18 cellular contexts compared by ENCODE assay signal in genomic region chr10:11687779-11688447, GRCh38. TPM values are rescaled to one million over a fixed set of nuclear protein-coding genes. Genes with fewer than 3 reads are reported as not detected.
DNase-seq lines count a peak whose midpoint lies in the region; ATAC-seq lines count a peak whose summit lies in the region.
"Had no signal": no experiment of that assay in that cellular context is flagged by ENCODE, and none has a peak within 500 bp of the region (broad histone marks: within the 10 kb centered on the region; RNA-seq: fewer than 3 reads in every experiment).

No MANE protein-coding gene starts in this region.

- no peak overlapping the region for H3K9ac ChIP-seq in trophoblast cell (ENCODE audit: low read length)
- H3K9ac ChIP-seq: parathyroid adenoma had no signal

- ATAC-seq in GM21576 (IDR thresholded peaks at IDR 0.05; ENCODE audit: unreplicated experiment) = no peak
- no peak for ATAC-seq in naive thymus-derived CD8-positive, alpha-beta T cell
- ATAC-seq: activated CD8-positive, alpha-beta T cell treated with anti-CD3 and anti-CD28 coated beads, Interleukin-2, amount 10 ng/mL, durations not matched to agents 7 days and 5 days; gastroesophageal sphincter; GM12878 had no signal

- POLR2A ChIA-PET in naive thymus-derived CD8-positive, alpha-beta T cell (lab: Charles Lee) = no interaction called here

- no peak overlapping the region for H4K12ac ChIP-seq in trophoblast cell (ENCODE audit: low read depth, low read length)

- H2BK5ac ChIP-seq in trophoblast cell (ENCODE audit: low read depth, low read length, poor library complexity) = peak overlapping the region; percentile 7

- no peak overlapping the region for H3K4me3 ChIP-seq in trophoblast cell (ENCODE audit: low read depth, low read length)
- H3K4me3 ChIP-seq: gastroesophageal sphincter, GM12878, tibial artery had no signal

- H3K27ac ChIP-seq in trophoblast cell (ENCODE audit: low read depth, low read length) (peak overlapping the region; percentile 85), substantia nigra (ENCODE audit: low read depth, low read length, poor library complexity, severe bottlenecking) (no peak overlapping the region)
- H3K27ac ChIP-seq: gastroesophageal sphincter, parathyroid adenoma, tibial artery had no signal

- H3K27me3 Mint-ChIP-seq in naive thymus-derived CD8-positive, alpha-beta T cell = no peaks in the 10 kb centered on the region
- H3K27me3 Mint-ChIP-seq: IgD-negative memory B cell had no signal

- H3K23ac ChIP-seq in trophoblast cell (ENCODE audit: low read length) = no peak overlapping the region

- no peaks in the 10 kb centered on the region for H3K9me3 ChIP-seq in trophoblast cell (ENCODE audit: insufficient read depth, low read depth, low read length)
- H3K9me3 ChIP-seq: gastroesophageal sphincter, tibial artery had no signal

- peaks cover 37 to 63% (median 58%) of the 10 kb centered on the region in 4 donors for H3K4me1 Mint-ChIP-seq in naive thymus-derived CD8-positive, alpha-beta T cell

- H4K8ac ChIP-seq in trophoblast cell (ENCODE audit: low read depth, low read length) = peak overlapping the region; percentile 1

- H2AFZ ChIP-seq in trophoblast cell (ENCODE audit: insufficient read depth, low read length, poor library complexity) = no peak overlapping the region
- H2AFZ ChIP-seq: parathyroid adenoma had no signal

- DNase-seq in COLO668 (lab: John Stamatoyannopoulos, UW; ENCODE audit: unreplicated experiment) = peak; percentile 4
- DNase-seq in NCI-H2029 treated with DMSO at 0.1 percent for 48 hours (lab: John Stamatoyannopoulos, UW) = peak; percentile 13
- DNase-seq in dermis blood vessel endothelial cell = peak; percentile 19
- DNase-seq in trophoblast cell = peak; percentile 90
- no peak for DNase-seq in NCI-H526 treated with DMSO at 0.1 percent for 48 hours (lab: John Stamatoyannopoulos, UW)
- DNase-seq in substantia nigra (lab: John Stamatoyannopoulos, UW) = no peak
- no peak for DNase-seq in naive thymus-derived CD8-positive, alpha-beta T cell
- DNase-seq: activated CD8-positive, alpha-beta T cell treated with anti-CD3 and anti-CD28 coated beads, Interleukin-2, amount 10 ng/mL, durations not matched to agents 7 days and 5 days; NCI-H146; SHP77 treated with DMSO at 0.1 percent for 48 hours; stimulated activated CD4-positive, alpha-beta T cell treated with anti-CD3 and anti-CD28 coated beads, Interleukin-15, amount 100 ng/mL, for 24 hours; tibial artery had no signal

- peaks cover 34% of the 10 kb centered on the region for H3K79me1 ChIP-seq in trophoblast cell (ENCODE audit: low read length)

- peak overlapping the region in 4 of 10 donors; percentile 15 to 41 (median 26) for H3K4me3 Mint-ChIP-seq in naive thymus-derived CD8-positive, alpha-beta T cell
- H3K4me3 Mint-ChIP-seq: activated CD8-positive, alpha-beta T cell treated with anti-CD3 and anti-CD28 coated beads, Interleukin-2, amount 10 ng/mL, durations not matched to agents 7 days and 5 days had no signal

- H2BK120ac ChIP-seq in trophoblast cell (ENCODE audit: insufficient read depth, low read length, poor library complexity) = peak overlapping the region; percentile 56

- H3K27ac Mint-ChIP-seq in naive thymus-derived CD8-positive, alpha-beta T cell = peak overlapping the region in 3 of 10 donors; percentile 21 to 86 (median 80)
- H3K27ac Mint-ChIP-seq: activated CD8-positive, alpha-beta T cell treated with anti-CD3 and anti-CD28 coated beads, Interleukin-2, amount 10 ng/mL, durations not matched to agents 7 days and 5 days; activated T-helper 2 cell treated with anti-CD3 and anti-CD28 coated beads, Interferon-gamma antibody, Interleukin-2, Interleukin-4, amounts not matched to agents 10 μg/mL and 5 μg/mL and 100 μg/mL, durations not matched to agents 14 hours and 24 hours and 36 hours had no signal

- peak overlapping the region; percentile 40 for H3K18ac ChIP-seq in trophoblast cell (ENCODE audit: low read length)

- H3K36me3 ChIP-seq in trophoblast cell (ENCODE audit: control insufficient read depth in 1 of 2, insufficient read depth in 2 of 2, low read length in 2 of 2) = no peaks in the 10 kb centered on the region
- H3K36me3 ChIP-seq: gastroesophageal sphincter, tibial artery had no signal

- peak overlapping the region; percentile 24 for H3K4ac ChIP-seq in trophoblast cell (ENCODE audit: low read depth, low read length)

- H3K14ac ChIP-seq in trophoblast cell (ENCODE audit: low read length) = peak overlapping the region; percentile 51

- no peaks in the 10 kb centered on the region for H3K36me3 Mint-ChIP-seq in naive thymus-derived CD8-positive, alpha-beta T cell
- H3K36me3 Mint-ChIP-seq: IgD-negative memory B cell had no signal

- H2BK12ac ChIP-seq in trophoblast cell (ENCODE audit: low read length) = peak overlapping the region; percentile 77

- peak overlapping the region; percentile 82 for H4K91ac ChIP-seq in trophoblast cell (ENCODE audit: low read depth, low read length)

- no peaks in the 10 kb centered on the region for H3K9me3 Mint-ChIP-seq in naive thymus-derived CD8-positive, alpha-beta T cell
- H3K9me3 Mint-ChIP-seq: activated T-helper 2 cell treated with anti-CD3 and anti-CD28 coated beads, Interferon-gamma antibody, Interleukin-2, Interleukin-4, amounts not matched to agents 10 μg/mL and 5 μg/mL and 100 μg/mL, durations not matched to agents 14 hours and 24 hours and 36 hours; IgD-negative memory B cell had no signal

- H3K4me1 ChIP-seq in trophoblast cell (ENCODE audit: control insufficient read depth in 1 of 2, insufficient read depth in 2 of 2, low read length in 2 of 2) = peaks cover 43 to 44% of the 10 kb centered on the region in 2 experiments
- H3K4me1 ChIP-seq: parathyroid adenoma had no signal

- H3K4me2 ChIP-seq in trophoblast cell (ENCODE audit: low read length) = peak overlapping the region; percentile 14

- peak overlapping the region; percentile 40 for H2AK5ac ChIP-seq in trophoblast cell (ENCODE audit: low read length)

- no CpG with 5 or more reads among the region's 8 CpGs for WGBS in trophoblast cell (ENCODE audit: extremely low coverage, insufficient coverage, insufficient read length)

- peaks cover 2% of the 10 kb centered on the region for H3K79me2 ChIP-seq in trophoblast cell (ENCODE audit: control insufficient read depth, insufficient read depth, low read length, poor library complexity)
- H3K79me2 ChIP-seq: parathyroid adenoma had no signal

- no peaks in the 10 kb centered on the region for H3K27me3 ChIP-seq in trophoblast cell (ENCODE audit: insufficient read depth, low read length)
- H3K27me3 ChIP-seq: gastroesophageal sphincter had no signal

RNA-seq across cellular contexts. Expression of gene ECHDC3, which starts 54.3 kb away (rescaled TPM):
- 17.4 and 26.0 TPM in 2 replicates for total RNA-seq in dermis blood vessel endothelial cell
- 2.5 and 2.8 TPM in 2 replicates for polyA plus RNA-seq in trophoblast cell (2013)
- total RNA-seq in naive thymus-derived CD8-positive, alpha-beta T cell = under 1 TPM; 0.65 to 0.74 TPM
- 1 to 10 TPM in 1 of 3 donors, under 1 TPM in 2; 0.14 to 1.7 (median 0.55) TPM for polyA plus RNA-seq in naive thymus-derived CD8-positive, alpha-beta T cell
- total RNA-seq: activated T-helper 2 cell treated with anti-CD3 and anti-CD28 coated beads, Interferon-gamma antibody, Interleukin-2, Interleukin-4, amounts not matched to agents 10 μg/mL and 5 μg/mL and 100 μg/mL, durations not matched to agents 14 hours and 24 hours and 36 hours had no signal

Comparison
In these comparisons a context has a peak if more than half of its experiments do, and no peak if none do; other contexts are left out.
1. DNase-seq: peak in COLO668 (single experiment), NCI-H2029 treated with DMSO at 0.1 percent for 48 hours (single experiment), dermis blood vessel endothelial cell (single experiment) and trophoblast cell (2 of 2); none in NCI-H526 treated with DMSO at 0.1 percent for 48 hours (single experiment), substantia nigra (0 of 49) and naive thymus-derived CD8-positive, alpha-beta T cell (0 of 10).
2. RNA of gene ECHDC3, which starts 54.3 kb away (total RNA-seq): 17.4 to 26.0 TPM in dermis blood vessel endothelial cell; 0.65 to 0.74 TPM in naive thymus-derived CD8-positive, alpha-beta T cell; every median in the first group is over 10 times any median in the second.